ENCODE assay signal across 9 cellular contexts in genomic region chr20:1377341-1377871, GRCh38. TPM values are rescaled to one million over a fixed set of nuclear protein-coding genes. Genes with fewer than 3 reads are reported as not detected.
DNase-seq lines count a peak whose midpoint lies in the region; ATAC-seq and TF ChIP-seq lines count a peak whose summit lies in the region.
"Had no signal": no experiment of that assay in that cellular context is flagged by ENCODE, and none has a peak within 500 bp of the region (broad histone marks: within the 10 kb centered on the region; RNA-seq: fewer than 3 reads in every experiment).

No MANE protein-coding gene starts in this region.

- peaks cover 51% of the 10 kb centered on the region for H3K36me3 ChIP-seq in OCI-LY7 (ENCODE audit: insufficient read depth, low read length)
- H3K36me3 ChIP-seq: BE2C had no signal

- DNase-seq in activated naive CD4-positive, alpha-beta T cell treated with anti-CD3 and anti-CD28 coated beads, Interleukin-2, amount 10 ng/mL, durations not matched to agents 7 days and 5 days = no peak
- DNase-seq in activated naive CD4-positive, alpha-beta T cell (lab: John Stamatoyannopoulos, UW) = no peak
- DNase-seq in OCI-LY7 (ENCODE audit: low spot score) = no peak
- no peak for DNase-seq in epithelial cell of prostate (ENCODE audit: low read depth, low spot score)
- DNase-seq in stimulated activated naive B cell treated with anti-CD40 and anti-IgM and Interleukin-4, amounts not matched to agents 10 μg/mL and 1 μg/mL and 100 μg/mL, for 72 hours = peak; percentile 24
- no peak for DNase-seq in effector CD8-positive, alpha-beta T cell (lab: John Stamatoyannopoulos, UW)
- DNase-seq in HEK293T (ENCODE audit: extremely low spot score) = no peak
- DNase-seq in foreskin melanocyte = no peak
- DNase-seq: BE2C had no signal

- no peaks in the 10 kb centered on the region for H3K9me2 ChIP-seq in OCI-LY7 (ENCODE audit: insufficient read depth, low read length)

- peaks cover 27% of the 10 kb centered on the region for H3K4me1 ChIP-seq in OCI-LY7 (ENCODE audit: insufficient read depth, low read length, poor library complexity, severe bottlenecking)
- H3K4me1 ChIP-seq: BE2C had no signal

- POLR2A ChIA-PET in OCI-LY7 (lab: Charles Lee) (interaction anchor here (0.9 kb wide), 1 partner anchor 880 kb away, joined by 5 read pairs; no protein-coding TSS in a partner anchor), HEK293T (lab: Yijun Ruan, JAX) (interaction anchor here (1.0 kb wide), 1 partner anchor 8 kb away, joined by 3 read pairs; no protein-coding TSS in a partner anchor)

- no peak overlapping the region for H2AFZ ChIP-seq in OCI-LY7 (ENCODE audit: low read length)

- intact Hi-C loops in OCI-LY7 (cut with micrococcal nuclease; ENCODE audit: unreplicated experiment) = no loop called here

- CTCF ChIA-PET in activated naive CD4-positive, alpha-beta T cell treated with anti-CD3 and anti-CD28 coated beads, Interleukin-2, amount 10 ng/mL, durations not matched to agents 7 days and 5 days (lab: Charles Lee) = interaction anchor here (0.6 to 0.7 kb wide), 2 partner anchors 14 to 20 kb away, joined by 3 read pairs; no protein-coding TSS in a partner anchor
- CTCF ChIA-PET in OCI-LY7 (lab: Charles Lee; ENCODE audit: unreplicated experiment) = interaction anchor here (0.6 kb wide), 1 partner anchor 227 kb away, joined by 5 read pairs; no protein-coding TSS in a partner anchor
- CTCF ChIA-PET in HEK293T (lab: Yijun Ruan, JAX) = no interaction called here

- no peaks in the 10 kb centered on the region for H3K27me3 Mint-ChIP-seq in activated naive CD4-positive, alpha-beta T cell treated with anti-CD3 and anti-CD28 coated beads, Interleukin-2, amount 10 ng/mL, durations not matched to agents 7 days and 5 days
- no peaks in the 10 kb centered on the region for H3K27me3 Mint-ChIP-seq in stimulated activated naive B cell treated with anti-CD40 and anti-IgM and Interleukin-4, amounts not matched to agents 10 μg/mL and 1 μg/mL and 100 μg/mL, for 72 hours

- H4K20me1 ChIP-seq in OCI-LY7 (ENCODE audit: insufficient read depth, low read length) = peaks cover 72% of the 10 kb centered on the region

- H3K4me3 ChIP-seq in OCI-LY7 (ENCODE audit: low read depth, low read length, poor library complexity, severe bottlenecking) = no peak overlapping the region

- ATAC-seq in stimulated activated naive B cell treated with anti-CD40 and anti-IgM and Interleukin-4, amounts not matched to agents 10 μg/mL and 1 μg/mL and 100 μg/mL, for 72 hours (replicated peaks) = peak; percentile 87 to 88

- H3K27ac ChIP-seq in OCI-LY7 (ENCODE audit: low read depth, low read length, poor library complexity, severe bottlenecking) (no peak overlapping the region), epithelial cell of prostate (peak overlapping the region; percentile 86)

- no peaks in the 10 kb centered on the region for H3K9me3 ChIP-seq in OCI-LY7 (ENCODE audit: low read length)
- H3K9me3 ChIP-seq: BE2C had no signal

- TF ChIP-seq CTCF in OCI-LY7 (conservative IDR thresholded peaks at IDR 0.05; ENCODE audit: low read length) = no peak

- H3K4me2 ChIP-seq in OCI-LY7 (ENCODE audit: low read length) = peak overlapping the region; percentile 55; the same call in 1 of the 2 replicates

- peaks cover 73% of the 10 kb centered on the region for H3K79me2 ChIP-seq in OCI-LY7 (ENCODE audit: insufficient read depth, low read depth, low read length)

- H3K27ac Mint-ChIP-seq in activated naive CD4-positive, alpha-beta T cell treated with anti-CD3 and anti-CD28 coated beads, Interleukin-2, amount 10 ng/mL, durations not matched to agents 7 days and 5 days = peak overlapping the region; percentile 2
- H3K27ac Mint-ChIP-seq in stimulated activated naive B cell treated with anti-CD40 and anti-IgM and Interleukin-4, amounts not matched to agents 10 μg/mL and 1 μg/mL and 100 μg/mL, for 72 hours = peak overlapping the region; percentile 97

- peaks cover 49% of the 10 kb centered on the region for H3K36me3 Mint-ChIP-seq in activated naive CD4-positive, alpha-beta T cell treated with anti-CD3 and anti-CD28 coated beads, Interleukin-2, amount 10 ng/mL, durations not matched to agents 7 days and 5 days
- peaks cover 29 to 57% of the 10 kb centered on the region in 2 donors for H3K36me3 Mint-ChIP-seq in stimulated activated naive B cell treated with anti-CD40 and anti-IgM and Interleukin-4, amounts not matched to agents 10 μg/mL and 1 μg/mL and 100 μg/mL, for 72 hours

- no peak overlapping the region for H3K4me3 Mint-ChIP-seq in activated naive CD4-positive, alpha-beta T cell treated with anti-CD3 and anti-CD28 coated beads, Interleukin-2, amount 10 ng/mL, durations not matched to agents 7 days and 5 days
- peak overlapping the region; percentile 76 to 79 for H3K4me3 Mint-ChIP-seq in stimulated activated naive B cell treated with anti-CD40 and anti-IgM and Interleukin-4, amounts not matched to agents 10 μg/mL and 1 μg/mL and 100 μg/mL, for 72 hours

- no TSS peak for BruUV-seq in OCI-LY7 (replicated peaks; lab: Mats Ljungman, UMichigan)

- H3K4me1 Mint-ChIP-seq in activated naive CD4-positive, alpha-beta T cell treated with anti-CD3 and anti-CD28 coated beads, Interleukin-2, amount 10 ng/mL, durations not matched to agents 7 days and 5 days = peaks cover 85% of the 10 kb centered on the region
- H3K4me1 Mint-ChIP-seq in stimulated activated naive B cell treated with anti-CD40 and anti-IgM and Interleukin-4, amounts not matched to agents 10 μg/mL and 1 μg/mL and 100 μg/mL, for 72 hours = peaks cover 64 to 87% of the 10 kb centered on the region in 2 donors

- no peaks in the 10 kb centered on the region for H3K9me3 Mint-ChIP-seq in activated naive CD4-positive, alpha-beta T cell treated with anti-CD3 and anti-CD28 coated beads, Interleukin-2, amount 10 ng/mL, durations not matched to agents 7 days and 5 days
- H3K9me3 Mint-ChIP-seq in stimulated activated naive B cell treated with anti-CD40 and anti-IgM and Interleukin-4, amounts not matched to agents 10 μg/mL and 1 μg/mL and 100 μg/mL, for 72 hours = no peaks in the 10 kb centered on the region

TF ChIP-seq in HEK293T, 16 proteins besides CTCF, POLR2A, EP300 and RAD21:
- TF ChIP-seq CTBP1 (IDR thresholded peaks at IDR 0.05; ENCODE audit: borderline replicate concordance) = no peak
- TF ChIP-seq L3MBTL2 (conservative IDR thresholded peaks at IDR 0.05) = no peak

RNA-seq across cellular contexts. Expression of gene FKBP1A, which starts 15.4 kb away (rescaled TPM):
- total RNA-seq in OCI-LY7 (2014; rRNA removed; shearing (Covaris generic)) = 83.2 and 99.0 TPM in 2 replicates
- 218 and 230 TPM in 2 replicates for total RNA-seq in OCI-LY7 (2022)

RNA-seq across cellular contexts. Expression of gene SDCBP2, which starts 48.5 kb away (rescaled TPM):
- total RNA-seq in OCI-LY7 (2014; rRNA removed; shearing (Covaris generic)) = 1.8 and 2.8 TPM in 2 replicates
- 2.5 and 2.6 TPM in 2 replicates for total RNA-seq in OCI-LY7 (2022)
